Comparison of ENCODE assay signal across 18 cellular contexts in the genomic region with DNA sequence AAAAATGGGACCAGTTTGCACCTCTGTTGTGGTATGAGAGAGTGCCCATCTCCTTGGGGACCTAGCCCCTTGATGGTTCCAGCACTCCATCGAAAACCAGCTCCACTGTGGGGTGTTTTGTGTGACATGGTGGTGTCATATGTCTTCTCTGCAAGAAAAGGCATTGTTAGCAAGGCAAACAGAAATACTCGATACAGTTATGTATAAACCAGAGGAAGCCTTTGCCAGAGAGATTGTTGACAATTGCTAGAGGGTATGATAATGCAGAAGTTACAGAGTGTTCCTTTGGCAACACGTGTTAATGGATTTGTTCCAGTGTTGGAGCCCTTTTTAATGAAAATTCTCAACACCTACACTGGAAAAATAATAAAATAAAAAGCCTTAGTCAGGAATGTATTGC.
DNase-seq lines count a peak whose midpoint lies in the region; ATAC-seq and TF ChIP-seq lines count a peak whose summit lies in the region.
"Had no signal": no experiment of that assay in that cellular context is flagged by ENCODE, and none has a peak within 500 bp of the region (broad histone marks: within the 10 kb centered on the region; RNA-seq: fewer than 3 reads in every experiment).

No MANE protein-coding gene starts in this region.

- no peaks in the 10 kb centered on the region for H3K27me3 Mint-ChIP-seq in MCF 10A (ENCODE audit: insufficient read depth, unreplicated experiment)
- H3K27me3 Mint-ChIP-seq: memory B cell had no signal

- H2AFZ ChIP-seq in mammary epithelial cell (ENCODE audit: low read depth, low read length): no peak overlapping the region

- no peak overlapping the region for H3K9ac ChIP-seq in mammary epithelial cell (ENCODE audit: insufficient read depth, low read length)

- H3K9me3 ChIP-seq in mammary epithelial cell (replicated peaks; ENCODE audit: insufficient read depth, low read length) (no peaks in the 10 kb centered on the region), right lobe of liver (no peaks in the 10 kb centered on the region)

- ATAC-seq in right lobe of liver: peak; percentile 46 to 72 (median 60)
- no peak for ATAC-seq in GM18502 (IDR thresholded peaks at IDR 0.05; ENCODE audit: poor library complexity, unreplicated experiment)
- ATAC-seq in HG02870 (IDR thresholded peaks at IDR 0.05; ENCODE audit: unreplicated experiment): no peak
- ATAC-seq: activated naive CD4-positive, alpha-beta T cell treated with anti-CD3 and anti-CD28 coated beads, Interleukin-2, amount 50 U/mL, for 72 hours; GM12878 had no signal

- POLR2A ChIA-PET in MCF 10A (lab: Yijun Ruan, JAX): interaction anchor here (0.6 to 7.8 kb wide), 18 partner anchors 8 to 151 kb away, joined by 3 to 74 read pairs (median 6); a partner anchor contains a TSS

- dilution Hi-C loops in mammary epithelial cell (cut with HindIII; ENCODE audit: low sequenced_read_pairs): no loop called here

- H3K9me3 Mint-ChIP-seq in MCF 10A (ENCODE audit: unreplicated experiment): no peaks in the 10 kb centered on the region
- H3K9me3 Mint-ChIP-seq: activated naive CD4-positive, alpha-beta T cell treated with anti-CD3 and anti-CD28 coated beads, Interleukin-2, amount 50 U/mL, for 72 hours had no signal

- no peak overlapping the region for H3K4me2 ChIP-seq in mammary epithelial cell (ENCODE audit: insufficient read depth, low read depth, low read length)

- H3K4me1 ChIP-seq in mammary epithelial cell (ENCODE audit: insufficient read depth, low read length) (peaks cover 10% of the 10 kb centered on the region), right lobe of liver (peaks cover 0 to 19% (median 0%) of the 10 kb centered on the region in 4 donors)

- TF ChIP-seq CTCF in MCF 10A (IDR thresholded peaks at IDR 0.05; ENCODE audit: unreplicated experiment) (no peak), mammary epithelial cell (conservative IDR thresholded peaks at IDR 0.05 in 1 of 2, IDR thresholded peaks at IDR 0.05 in 1 of 2; ENCODE audit: extremely low read depth in 1 of 2, insufficient read depth in 1 of 2, low read depth in 1 of 2, low read length in 2 of 2) (no peak), dorsolateral prefrontal cortex (IDR thresholded peaks at IDR 0.05 in 54 of 56, conservative IDR thresholded peaks at IDR 0.05 in 2 of 56; ENCODE audit: low read depth in 1 of 56, partially characterized antibody in 56 of 56) (no peak), right lobe of liver (IDR thresholded peaks at IDR 0.05) (no peak)

- BruUV-seq in MCF 10A (replicated peaks; lab: Mats Ljungman, UMichigan) (no TSS peak), mammary epithelial cell (replicated peaks; lab: Mats Ljungman, UMichigan) (no TSS peak)

- H3K4me3 ChIP-seq in mammary epithelial cell (replicated peaks in 1 of 3; ENCODE audit: insufficient read depth in 1 of 3, low read depth in 2 of 3, low read length in 3 of 3): no peak overlapping the region
- H3K4me3 ChIP-seq in dorsolateral prefrontal cortex: no peak overlapping the region
- H3K4me3 ChIP-seq in right lobe of liver: no peak overlapping the region
- H3K4me3 ChIP-seq: GM12878 had no signal

- H3K4me1 Mint-ChIP-seq in MCF 10A (ENCODE audit: insufficient read depth, unreplicated experiment): peaks cover 15% of the 10 kb centered on the region

- DNase-seq in MCF 10A (ENCODE audit: unreplicated experiment) (no peak), mammary epithelial cell (no peak), dorsolateral prefrontal cortex (no peak), right lobe of liver (no peak), ACHN (no peak), activated T-cell treated with anti-CD3 and anti-CD28 coated beads for 4 hours (no peak)
- DNase-seq: activated CD4-positive, CD25-positive, alpha-beta regulatory T cell treated with anti-CD3 and anti-CD28 coated beads, Interleukin-2, amount 50 U/mL, for 72 hours; COR-L47; effector CD8-positive, alpha-beta T cell; GOT3; NCI-H2029; NK-92 treated with Interleukin-12 subunit alpha and Interleukin-12 subunit beta, amount 100 ng/mL, for 24 hours; T-helper 2 cell had no signal

- WGBS in mammary epithelial cell (ENCODE audit: low coverage, missing lambda C conversion rate): 35% methylated on average over 3 of the region's 3 CpGs
- WGBS in right lobe of liver (ENCODE audit: insufficient coverage, low coverage, low lambda C conversion rate, missing lambda C conversion rate): 14% methylated on average over 3 of the region's 3 CpGs

- no peaks in the 10 kb centered on the region for H4K20me1 ChIP-seq in mammary epithelial cell (ENCODE audit: insufficient read depth, low read length)

- peak overlapping the region; percentile 88 for H3K27ac Mint-ChIP-seq in MCF 10A (ENCODE audit: low read depth, unreplicated experiment)
- H3K27ac Mint-ChIP-seq: activated naive CD4-positive, alpha-beta T cell treated with anti-CD3 and anti-CD28 coated beads, Interleukin-2, amount 50 U/mL, for 72 hours; memory B cell had no signal

- H3K27ac ChIP-seq in mammary epithelial cell (ENCODE audit: insufficient read depth, low read depth, low read length) (no peak overlapping the region), dorsolateral prefrontal cortex (peak overlapping the region in 56 of 59 donors; percentile 7 to 93 (median 76)), right lobe of liver (no peak overlapping the region)

- in situ Hi-C loops in mammary epithelial cell (cut with MboI; ENCODE audit: low sequenced_read_pairs in 2 of 2): no loop called here
- in situ Hi-C loops in ACHN (cut with HindIII; ENCODE audit: low pct_ligation_motif_present, low pct_unique_long_range_greater_than_20kb, low sequenced_read_pairs): no loop called here

- H3K79me2 ChIP-seq in mammary epithelial cell (ENCODE audit: insufficient read depth, low read length): peaks cover 29% of the 10 kb centered on the region

- H3K27me3 ChIP-seq in mammary epithelial cell (ENCODE audit: insufficient read depth, low read length): no peaks in the 10 kb centered on the region
- H3K27me3 ChIP-seq in dorsolateral prefrontal cortex: no peaks in the 10 kb centered on the region
- no peaks in the 10 kb centered on the region for H3K27me3 ChIP-seq in right lobe of liver

- TF ChIP-seq POLR2A in right lobe of liver (IDR thresholded peaks at IDR 0.05): no peak

- H3K36me3 Mint-ChIP-seq in MCF 10A (ENCODE audit: insufficient read depth, unreplicated experiment): peaks cover 23% of the 10 kb centered on the region
- H3K36me3 Mint-ChIP-seq: activated naive CD4-positive, alpha-beta T cell treated with anti-CD3 and anti-CD28 coated beads, Interleukin-2, amount 50 U/mL, for 72 hours; memory B cell had no signal

- intact Hi-C loops in MCF 10A (cut with micrococcal nuclease): no loop called here
- intact Hi-C loops in mammary epithelial cell (cut with micrococcal nuclease): no loop called here
- intact Hi-C loops in dorsolateral prefrontal cortex (cut with DNase I): no loop called here
- intact Hi-C loops in right lobe of liver (cut with DNase I): no loop called here

- CTCF ChIA-PET in MCF 10A (lab: Yijun Ruan, JAX) (no interaction called here), mammary epithelial cell (lab: Charles Lee; ENCODE audit: low non-redundant PET) (no interaction called here)

- H3K36me3 ChIP-seq in mammary epithelial cell (ENCODE audit: insufficient read depth, low read length) (no peaks in the 10 kb centered on the region), right lobe of liver (no peaks in the 10 kb centered on the region)

- H3K4me3 Mint-ChIP-seq in MCF 10A (ENCODE audit: unreplicated experiment): no peak overlapping the region
- H3K4me3 Mint-ChIP-seq: memory B cell had no signal

Comparison
In these comparisons a context has a peak if more than half of its experiments do, and no peak if none do; other contexts are left out.
1. H3K27ac ChIP-seq: peak in dorsolateral prefrontal cortex (56 of 59); none in mammary epithelial cell (single experiment) and right lobe of liver (0 of 3).
2. ATAC-seq: peak in right lobe of liver (4 of 4); none in GM18502 (single experiment) and HG02870 (single experiment).